In genomic region chr2:212107014-212107413, GRCh38 we compare ENCODE assay signal across 40 cellular contexts.
"Had no signal": no experiment of that assay in that cellular context is flagged by ENCODE, and none has a peak within 500 bp of the region (broad histone marks: within the 10 kb centered on the region; RNA-seq: fewer than 3 reads in every experiment).

No MANE protein-coding gene starts in this region.

- H3K4me3 ChIP-seq: adrenal gland, ascending aorta, body of pancreas, breast epithelium, cardiac muscle cell had no signal

- DNase-seq: activated effector memory CD4-positive, alpha-beta T cell treated with anti-CD3 and anti-CD28 coated beads, Interleukin-2, amount 50 U/mL, for 16 hours; activated effector memory CD4-positive, alpha-beta T cell treated with Interleukin-2 at 50 U/mL for 16 hours; activated gamma-delta T cell; activated gamma-delta T cell treated with Interleukin-2 at 50 U/mL for 16 hours; activated naive CD4-positive, alpha-beta T cell; activated naive CD4-positive, alpha-beta T cell treated with anti-CD3 and anti-CD28 coated beads for 36 hours; activated naive CD4-positive, alpha-beta T cell treated with anti-CD3 and anti-CD28 coated beads, Interleukin-2, amount 10 ng/mL, durations not matched to agents 7 days and 5 days; activated naive CD4-positive, alpha-beta T cell treated with anti-CD3 and anti-CD28 coated beads, Interleukin-2, amount 50 U/mL, for 16 hours; activated naive CD4-positive, alpha-beta T cell treated with Interleukin-2 at 50 U/mL for 16 hours; activated naive CD8-positive, alpha-beta T cell treated with anti-CD3 and anti-CD28 coated beads for 36 hours; activated naive CD8-positive, alpha-beta T cell treated with anti-CD3 and anti-CD28 coated beads, Interleukin-2, amount 10 ng/mL, durations not matched to agents 7 days and 5 days; activated naive CD8-positive, alpha-beta T cell treated with anti-CD3 and anti-CD28 coated beads, Interleukin-2, amount 50 U/mL, for 24 hours; activated T-cell treated with anti-CD3 and anti-CD28 coated beads, Interleukin-2, amount 50 U/mL, for 1 hour; activated T-cell treated with anti-CD3 and anti-CD28 coated beads, Interleukin-2, amount 50 U/mL, for 24 hours; activated T-cell treated with anti-CD3 and anti-CD28 coated beads, Interleukin-2, amount 50 U/mL, for 4 hours; activated T-cell treated with anti-CD3 and anti-CD28 coated beads, Interleukin-2, amount 50 U/mL, for 48 hours; activated T-cell treated with anti-CD3 and anti-CD28 coated beads, Interleukin-2, amount 50 U/mL, for 72 hours; adrenal gland; amniotic stem cell; amygdala; anterior cingulate cortex; aorta; body of pancreas; brain microvascular endothelial cell; caudate nucleus; central memory CD4-positive, alpha-beta T cell; cerebellar nuclear complex had no signal

- H3K9me3 Mint-ChIP-seq: activated naive CD8-positive, alpha-beta T cell treated with anti-CD3 and anti-CD28 coated beads, Interleukin-2, amount 10 ng/mL, durations not matched to agents 7 days and 5 days; activated T-helper 1 cell treated with anti-CD3 and anti-CD28 coated beads, Interleukin-12 subunit alpha, Interleukin-12 subunit beta, Interleukin-2, Interleukin-4 antibody, amounts not matched to agents 30 ng/mL and 10 ng/mL and 1 ng/mL, durations not matched to agents 14 hours and 24 hours and 36 hours had no signal

- H3K4me1 ChIP-seq: adrenal gland, ascending aorta, body of pancreas, breast epithelium had no signal

- H3K27me3 Mint-ChIP-seq: activated naive CD4-positive, alpha-beta T cell treated with anti-CD3 and anti-CD28 coated beads, Interleukin-2, amount 10 ng/mL, durations not matched to agents 7 days and 5 days; activated naive CD4-positive, alpha-beta T cell treated with anti-CD3 and anti-CD28 coated beads, Interleukin-2, amount 50 U/mL, for 24 hours; activated naive CD8-positive, alpha-beta T cell; activated naive CD8-positive, alpha-beta T cell treated with anti-CD3 and anti-CD28 coated beads for 36 hours; activated naive CD8-positive, alpha-beta T cell treated with anti-CD3 and anti-CD28 coated beads, Interleukin-2, amount 10 ng/mL, durations not matched to agents 7 days and 5 days; activated naive CD8-positive, alpha-beta T cell treated with anti-CD3 and anti-CD28 coated beads, Interleukin-2, amount 50 U/mL, for 24 hours; activated T-cell treated with anti-CD3 and anti-CD28 coated beads, Interleukin-2, amount 50 U/mL, for 24 hours; activated T-helper 17 cell treated with anti-CD3 and anti-CD28 coated beads, Interleukin-2, amount 50 U/mL, for 72 hours; central memory CD8-positive, alpha-beta T cell had no signal

- H3K27me3 ChIP-seq: adrenal gland, ascending aorta, body of pancreas, brain microvascular endothelial cell, breast epithelium, cardiac muscle cell had no signal

- H3K4me3 Mint-ChIP-seq: activated naive CD4-positive, alpha-beta T cell treated with anti-CD3 and anti-CD28 coated beads for 36 hours; activated naive CD4-positive, alpha-beta T cell treated with anti-CD3 and anti-CD28 coated beads, Interleukin-2, amount 10 ng/mL, durations not matched to agents 7 days and 5 days; activated naive CD4-positive, alpha-beta T cell treated with anti-CD3 and anti-CD28 coated beads, Interleukin-2, amount 50 U/mL, for 24 hours; activated naive CD8-positive, alpha-beta T cell; activated naive CD8-positive, alpha-beta T cell treated with anti-CD3 and anti-CD28 coated beads for 36 hours; activated naive CD8-positive, alpha-beta T cell treated with anti-CD3 and anti-CD28 coated beads, Interleukin-2, amount 10 ng/mL, durations not matched to agents 7 days and 5 days; activated naive CD8-positive, alpha-beta T cell treated with anti-CD3 and anti-CD28 coated beads, Interleukin-2, amount 50 U/mL, for 24 hours; activated T-cell treated with anti-CD3 and anti-CD28 coated beads, Interleukin-2, amount 50 U/mL, for 24 hours; activated T-cell treated with anti-CD3 and anti-CD28 coated beads, Interleukin-2, amount 50 U/mL, for 4 hours; activated T-cell treated with anti-CD3 and anti-CD28 coated beads, Interleukin-2, amount 50 U/mL, for 72 hours; activated T-helper 1 cell treated with anti-CD3 and anti-CD28 coated beads, Interleukin-12 subunit alpha, Interleukin-12 subunit beta, Interleukin-2, Interleukin-4 antibody, amounts not matched to agents 30 ng/mL and 10 ng/mL and 1 ng/mL, durations not matched to agents 14 hours and 24 hours and 36 hours; activated T-helper 17 cell treated with anti-CD3 and anti-CD28 coated beads, Interleukin-2, amount 50 U/mL, for 72 hours; brain; central memory CD8-positive, alpha-beta T cell had no signal

- H3K36me3 ChIP-seq: adrenal gland, ascending aorta, brain microvascular endothelial cell, breast epithelium, cardiac muscle cell had no signal

- H3K27ac ChIP-seq: adrenal gland, ascending aorta, body of pancreas, brain microvascular endothelial cell, breast epithelium, cardiac muscle cell had no signal

- H3K27ac Mint-ChIP-seq: activated naive CD4-positive, alpha-beta T cell treated with anti-CD3 and anti-CD28 coated beads for 36 hours; activated naive CD4-positive, alpha-beta T cell treated with anti-CD3 and anti-CD28 coated beads, Interleukin-2, amount 10 ng/mL, durations not matched to agents 7 days and 5 days; activated naive CD4-positive, alpha-beta T cell treated with anti-CD3 and anti-CD28 coated beads, Interleukin-2, amount 50 U/mL, for 24 hours; activated naive CD4-positive, alpha-beta T cell treated with anti-CD3 and anti-CD28 coated beads, Interleukin-2, amount 50 U/mL, for 72 hours; activated naive CD8-positive, alpha-beta T cell; activated naive CD8-positive, alpha-beta T cell treated with anti-CD3 and anti-CD28 coated beads for 36 hours; activated naive CD8-positive, alpha-beta T cell treated with anti-CD3 and anti-CD28 coated beads, Interleukin-2, amount 10 ng/mL, durations not matched to agents 7 days and 5 days; activated naive CD8-positive, alpha-beta T cell treated with anti-CD3 and anti-CD28 coated beads, Interleukin-2, amount 50 U/mL, for 24 hours; activated T-cell treated with anti-CD3 and anti-CD28 coated beads, Interleukin-2, amount 50 U/mL, for 24 hours; activated T-cell treated with anti-CD3 and anti-CD28 coated beads, Interleukin-2, amount 50 U/mL, for 72 hours; activated T-helper 1 cell treated with anti-CD3 and anti-CD28 coated beads, Interleukin-12 subunit alpha, Interleukin-12 subunit beta, Interleukin-2, Interleukin-4 antibody, amounts not matched to agents 30 ng/mL and 10 ng/mL and 1 ng/mL, durations not matched to agents 14 hours and 24 hours and 36 hours; activated T-helper 17 cell treated with anti-CD3 and anti-CD28 coated beads, Interleukin-2, amount 50 U/mL, for 72 hours; activated T-helper 2 cell treated with anti-CD3 and anti-CD28 coated beads, Interferon-gamma antibody, Interleukin-2, Interleukin-4, amounts not matched to agents 10 μg/mL and 5 μg/mL and 100 μg/mL, durations not matched to agents 14 hours and 24 hours and 36 hours; brain had no signal

- H3K9me3 ChIP-seq: adrenal gland, ascending aorta had no signal

- FAIRE-seq: astrocyte, bronchial epithelial cell had no signal

- H3K4me1 Mint-ChIP-seq: activated naive CD4-positive, alpha-beta T cell treated with anti-CD3 and anti-CD28 coated beads, Interleukin-2, amount 10 ng/mL, durations not matched to agents 7 days and 5 days; activated naive CD4-positive, alpha-beta T cell treated with anti-CD3 and anti-CD28 coated beads, Interleukin-2, amount 50 U/mL, for 24 hours; activated naive CD8-positive, alpha-beta T cell treated with anti-CD3 and anti-CD28 coated beads for 36 hours; activated naive CD8-positive, alpha-beta T cell treated with anti-CD3 and anti-CD28 coated beads, Interleukin-2, amount 10 ng/mL, durations not matched to agents 7 days and 5 days; activated naive CD8-positive, alpha-beta T cell treated with anti-CD3 and anti-CD28 coated beads, Interleukin-2, amount 50 U/mL, for 24 hours; activated T-helper 17 cell treated with anti-CD3 and anti-CD28 coated beads, Interleukin-2, amount 50 U/mL, for 72 hours; central memory CD8-positive, alpha-beta T cell had no signal

- H3K36me3 Mint-ChIP-seq: activated naive CD4-positive, alpha-beta T cell treated with anti-CD3 and anti-CD28 coated beads, Interleukin-2, amount 10 ng/mL, durations not matched to agents 7 days and 5 days; activated naive CD4-positive, alpha-beta T cell treated with anti-CD3 and anti-CD28 coated beads, Interleukin-2, amount 50 U/mL, for 24 hours; activated naive CD8-positive, alpha-beta T cell; activated naive CD8-positive, alpha-beta T cell treated with anti-CD3 and anti-CD28 coated beads for 36 hours; activated naive CD8-positive, alpha-beta T cell treated with anti-CD3 and anti-CD28 coated beads, Interleukin-2, amount 10 ng/mL, durations not matched to agents 7 days and 5 days had no signal
